In the genomic region with DNA sequence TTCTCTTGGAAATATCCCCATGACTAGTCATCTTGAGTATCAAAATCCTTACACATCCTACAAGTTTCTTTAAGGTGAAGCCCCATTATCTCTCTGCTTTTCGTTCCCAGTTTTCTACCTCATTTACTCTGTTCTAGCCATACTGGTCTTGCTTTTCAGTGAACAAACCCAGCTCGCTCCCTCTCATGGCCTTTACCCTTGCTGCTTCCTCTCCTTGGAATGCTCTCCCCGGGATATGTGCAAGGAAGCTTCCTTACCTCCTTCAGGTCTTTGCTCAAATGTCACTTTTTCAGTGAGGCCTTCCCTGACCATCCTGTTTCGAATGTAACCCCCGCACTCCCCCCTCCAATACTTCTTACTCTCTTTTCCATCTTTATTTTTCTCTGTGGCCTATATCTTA, we compare ENCODE assay signal across 1 cellular context.
TF ChIP-seq lines count a peak whose summit lies in the region.

No MANE protein-coding gene starts in this region.

TF ChIP-seq in GM23338, 12 proteins besides CTCF, POLR2A, EP300 and RAD21 (continued from another document):
- TF ChIP-seq EZH2 (IDR thresholded peaks at IDR 0.05; ENCODE audit: low read depth, unreplicated experiment) (no peak), ZNF331 (CRISPR knock-in tag; IDR thresholded peaks at IDR 0.05; ENCODE audit: low read depth) (no peak)
TF ChIP-seq in GM23338: peak in this region for 0.
